In genomic region chr11:65712633-65713076, GRCh38 we compare ENCODE assay signal across 8 cellular contexts. TPM values are rescaled to one million over a fixed set of nuclear protein-coding genes. Genes with fewer than 3 reads are reported as not detected.
DNase-seq lines count a peak whose midpoint lies in the region; ATAC-seq and TF ChIP-seq lines count a peak whose summit lies in the region.

No MANE protein-coding gene starts in this region.

- H3K4me3 ChIP-seq in heart left ventricle (peak overlapping the region; percentile 36 to 90 (median 72)), astrocyte of the spinal cord (ENCODE audit: low read depth, low read length) (peak overlapping the region; percentile 83), mesenchymal stem cell (ENCODE audit: insufficient read depth in 1 of 2, low read depth in 1 of 2, low read length in 2 of 2) (peak overlapping the region; percentile 69 to 96), vagina (peak overlapping the region; percentile 55 to 60)

- H2BK5ac ChIP-seq in mesenchymal stem cell (ENCODE audit: low read depth, low read length, poor library complexity, severe bottlenecking): no peak overlapping the region

- H3K9me3 ChIP-seq in heart left ventricle: no peaks in the 10 kb centered on the region
- H3K9me3 ChIP-seq in mesenchymal stem cell (ENCODE audit: control insufficient read depth, low read length): no peaks in the 10 kb centered on the region
- no peaks in the 10 kb centered on the region for H3K9me3 ChIP-seq in vagina

- H2AK5ac ChIP-seq in mesenchymal stem cell (ENCODE audit: low read length, severe bottlenecking): peak overlapping the region; percentile 35

- no peak overlapping the region for H4K91ac ChIP-seq in mesenchymal stem cell (ENCODE audit: low read length)

- H3K18ac ChIP-seq in mesenchymal stem cell (ENCODE audit: low read depth in 1 of 2, low read length in 2 of 2): peak overlapping the region in 1 of 2 experiments; percentile 37

- peak overlapping the region in 1 of 2 experiments; percentile 42 for H3K4ac ChIP-seq in mesenchymal stem cell (ENCODE audit: low read depth in 1 of 2, low read length in 2 of 2)

- peak overlapping the region in 1 of 2 experiments; percentile 65 for H3K23ac ChIP-seq in mesenchymal stem cell (ENCODE audit: low read length in 2 of 2)

- no peak for ATAC-seq in heart left ventricle
- ATAC-seq in Right ventricle myocardium inferior: no peak
- no peak for ATAC-seq in HG02610 (IDR thresholded peaks at IDR 0.05; ENCODE audit: unreplicated experiment)

- H3K36me3 ChIP-seq in heart left ventricle: peaks cover 4 to 50% (median 47%) of the 10 kb centered on the region in 9 donors
- peaks cover 45 to 48% of the 10 kb centered on the region in 2 experiments for H3K36me3 ChIP-seq in mesenchymal stem cell (ENCODE audit: control insufficient read depth in 1 of 2, insufficient read depth in 2 of 2, low read depth in 1 of 2, low read length in 2 of 2)
- peaks cover 0 to 45% of the 10 kb centered on the region in 2 donors for H3K36me3 ChIP-seq in vagina

- peaks cover 34% of the 10 kb centered on the region for H3K79me1 ChIP-seq in mesenchymal stem cell (replicated peaks; ENCODE audit: low read length, poor library complexity, severe bottlenecking)

- peak overlapping the region; percentile 94 to 100 (median 99) for H3K27ac ChIP-seq in heart left ventricle
- no peak overlapping the region for H3K27ac ChIP-seq in mesenchymal stem cell (ENCODE audit: low read length, poor library complexity, severe bottlenecking)
- peak overlapping the region; percentile 99 for H3K27ac ChIP-seq in vagina

- peak overlapping the region; percentile 50 for H3K4me2 ChIP-seq in mesenchymal stem cell (ENCODE audit: low read length, poor library complexity, severe bottlenecking)

- DNase-seq in heart left ventricle (no peak), Right ventricle myocardium inferior (ENCODE audit: missing footprints) (no peak), astrocyte of the spinal cord (ENCODE audit: low read depth, low spot score) (no peak), mesenchymal stem cell (no peak), vagina (ENCODE audit: extremely low spot score in 2 of 2) (no peak), SHP77 treated with DMSO at 0.1 percent for 48 hours (lab: John Stamatoyannopoulos, UW) (no peak)
- no peak for DNase-seq in activated effector memory CD4-positive, alpha-beta T cell treated with anti-CD3 and anti-CD28 coated beads, Interleukin-2, amount 50 U/mL, for 16 hours

- H3K9ac ChIP-seq in mesenchymal stem cell (ENCODE audit: low read length): peak overlapping the region; percentile 92

- no peak overlapping the region for H3K14ac ChIP-seq in mesenchymal stem cell (ENCODE audit: low read length in 2 of 2)

- TF ChIP-seq POLR2A in heart left ventricle (IDR thresholded peaks at IDR 0.05) (no peak), vagina (IDR thresholded peaks at IDR 0.05) (no peak)

- H3K27me3 ChIP-seq in heart left ventricle (no peaks in the 10 kb centered on the region), mesenchymal stem cell (ENCODE audit: control insufficient read depth in 1 of 2, insufficient read depth in 1 of 2, low read length in 2 of 2) (no peaks in the 10 kb centered on the region), vagina (no peaks in the 10 kb centered on the region)

- no peak overlapping the region for H2AFZ ChIP-seq in mesenchymal stem cell (ENCODE audit: low read depth, low read length)

- peak overlapping the region; percentile 8 for H4K8ac ChIP-seq in mesenchymal stem cell (ENCODE audit: low read length)

- 29 to 35% (median 31%) methylated on average over 10 to 11 of the region's 11 CpGs for WGBS in heart left ventricle, 4 donors
- 48% methylated on average over 11 of the region's 11 CpGs for WGBS in mesenchymal stem cell

- intact Hi-C loops in heart left ventricle (cut with DNase I): loop anchor here in 9 of 10 donors (1.0 to 10.0 kb wide), 8 partner anchors 60 to 275 kb away; partner anchors contain the start of genes MAP3K11 (in 1 of the 9), PCNX3 (in 1 of the 9) and SIPA1 (in 1 of the 9)
- intact Hi-C loops in Right ventricle myocardium inferior (cut with DNase I): loop anchor here (2.0 to 5.0 kb wide), 4 partner anchors 50 to 276 kb away; partner anchors contain the start of genes AP5B1, CFL1 and RELA
- intact Hi-C loops in vagina (cut with DNase I): loop anchor here (5.0 kb wide), 1 partner anchor 70 kb away; the partner anchor contains the start of gene AP5B1

- no peak overlapping the region for H2BK120ac ChIP-seq in mesenchymal stem cell (ENCODE audit: low read depth, low read length)

- H3K4me1 ChIP-seq in heart left ventricle: peaks cover 0 to 28% (median 15%) of the 10 kb centered on the region in 12 donors
- peaks cover 13% of the 10 kb centered on the region for H3K4me1 ChIP-seq in mesenchymal stem cell (ENCODE audit: control insufficient read depth, insufficient read depth, low read depth, low read length)
- peaks cover 21% of the 10 kb centered on the region for H3K4me1 ChIP-seq in vagina

- H2BK12ac ChIP-seq in mesenchymal stem cell (ENCODE audit: low read length in 2 of 2): peak overlapping the region in 1 of 2 experiments; percentile 56

- TF ChIP-seq CTCF in heart left ventricle (IDR thresholded peaks at IDR 0.05): no peak
- TF ChIP-seq CTCF in astrocyte of the spinal cord (IDR thresholded peaks at IDR 0.05; ENCODE audit: low read depth, low read length): no peak
- TF ChIP-seq CTCF in vagina (IDR thresholded peaks at IDR 0.05): no peak

- no peak overlapping the region for H2BK15ac ChIP-seq in mesenchymal stem cell (ENCODE audit: low read depth, poor library complexity, severe bottlenecking)

- in situ Hi-C loops in astrocyte of the spinal cord (cut with HindIII; ENCODE audit: low sequenced_read_pairs): no loop called here

RNA-seq across cellular contexts. Expression of gene KAT5, which starts 0.6 kb away (rescaled TPM):
- total RNA-seq in heart left ventricle: 10 to 100 TPM; 36.4 to 52.5 (median 40.1) TPM
- polyA plus RNA-seq in heart left ventricle: 10 to 100 TPM; 39.4 to 62.5 TPM
- 44.6 TPM for total RNA-seq in Right ventricle myocardium inferior
- polyA plus RNA-seq in mesenchymal stem cell (2013, experiment 1 of 2): 26.3 TPM
- polyA plus RNA-seq in mesenchymal stem cell (2013, experiment 2 of 2): 26.9 TPM
- 58.9 TPM for total RNA-seq in vagina

RNA-seq across cellular contexts. Expression of gene RNASEH2C, which starts 7.9 kb away (rescaled TPM):
- 100 to 1,000 TPM in 2 of 9 donors, 10 to 100 TPM in 7; 31.7 to 131 (median 44.6) TPM for total RNA-seq in heart left ventricle
- 100 to 1,000 TPM in 1 of 2 donors, 10 to 100 TPM in 1; 90.5 to 120 TPM for polyA plus RNA-seq in heart left ventricle
- total RNA-seq in Right ventricle myocardium inferior: 52.3 TPM
- 37.1 TPM for polyA plus RNA-seq in mesenchymal stem cell (2013, experiment 1 of 2)
- polyA plus RNA-seq in mesenchymal stem cell (2013, experiment 2 of 2): 38.5 TPM
- total RNA-seq in vagina: 66.8 TPM

RNA-seq across cellular contexts. Expression of gene RELA, which starts 49.9 kb away (rescaled TPM):
- total RNA-seq in heart left ventricle: 10 to 100 TPM; 31.2 to 86.4 (median 42.3) TPM
- 10 to 100 TPM; 22.2 to 49.5 TPM for polyA plus RNA-seq in heart left ventricle
- 36.7 TPM for total RNA-seq in Right ventricle myocardium inferior
- 76.9 TPM for polyA plus RNA-seq in mesenchymal stem cell (2013, experiment 1 of 2)
- 76.3 TPM for polyA plus RNA-seq in mesenchymal stem cell (2013, experiment 2 of 2)
- 59.2 TPM for total RNA-seq in vagina
